In genomic region chrX:154428176-154429171, GRCh38 we compare ENCODE assay signal across 8 cellular contexts. TPM values are rescaled to one million over a fixed set of nuclear protein-coding genes. Genes with fewer than 3 reads are reported as not detected.
A peak's percentile ranks its signal among the peaks of the same experiment; 100 is the strongest.
DNase-seq lines count a peak whose midpoint lies in the region; ATAC-seq and TF ChIP-seq lines count a peak whose summit lies in the region.

A gene with protein sequence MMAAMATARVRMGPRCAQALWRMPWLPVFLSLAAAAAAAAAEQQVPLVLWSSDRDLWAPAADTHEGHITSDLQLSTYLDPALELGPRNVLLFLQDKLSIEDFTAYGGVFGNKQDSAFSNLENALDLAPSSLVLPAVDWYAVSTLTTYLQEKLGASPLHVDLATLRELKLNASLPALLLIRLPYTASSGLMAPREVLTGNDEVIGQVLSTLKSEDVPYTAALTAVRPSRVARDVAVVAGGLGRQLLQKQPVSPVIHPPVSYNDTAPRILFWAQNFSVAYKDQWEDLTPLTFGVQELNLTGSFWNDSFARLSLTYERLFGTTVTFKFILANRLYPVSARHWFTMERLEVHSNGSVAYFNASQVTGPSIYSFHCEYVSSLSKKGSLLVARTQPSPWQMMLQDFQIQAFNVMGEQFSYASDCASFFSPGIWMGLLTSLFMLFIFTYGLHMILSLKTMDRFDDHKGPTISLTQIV (plus strand): TSS chrX:154428677. CDS start chrX:154428693, 16 bp downstream.

- TF ChIP-seq CTCF in right lobe of liver (IDR thresholded peaks at IDR 0.05) = no peak

- H4K20me1 ChIP-seq in BLaER1 treated with 17β-estradiol and CSF1 and Interleukin-3, amounts not matched to agents 10 nM and 100 nM = peaks cover 0 to 29% (median 12%) of the 10 kb centered on the region in 11 experiments; a peak in 13 of 22 replicates

- H3K9me3 ChIP-seq in BLaER1 treated with 17β-estradiol and CSF1 and Interleukin-3, amounts not matched to agents 10 nM and 100 nM (replicated peaks in 1 of 11) = peaks cover 0 to 25% (median 19%) of the 10 kb centered on the region in 11 experiments; a peak in 16 of 22 replicates
- H3K9me3 ChIP-seq in right lobe of liver = no peaks in the 10 kb centered on the region

- DNase-seq in NCI-H748 treated with DMSO at 0.1 percent for 48 hours (lab: John Stamatoyannopoulos, UW) (peak; percentile 83), dermis microvascular lymphatic vessel endothelial cell (ENCODE audit: low read depth in 2 of 2) (peak; percentile 85 to 96), right lobe of liver (peak; percentile 92 to 95 (median 93))
- peak; percentile 86 to 90 for DNase-seq in activated CD4-positive, alpha-beta T cell treated with anti-CD3 and anti-CD28 coated beads, Interleukin-2, amount 50 U/mL, for 48 hours
- peak; percentile 81 to 84 for DNase-seq in stimulated activated CD4-positive, alpha-beta T cell treated with anti-CD3 and anti-CD28 coated beads, Interleukin-4, amount 100 ng/mL, for 4 hours

- H3K4me1 ChIP-seq in BLaER1 treated with 17β-estradiol and CSF1 and Interleukin-3, amounts not matched to agents 10 nM and 100 nM = peaks cover 20 to 62% (median 47%) of the 10 kb centered on the region in 10 experiments
- H3K4me1 ChIP-seq in right lobe of liver = peaks cover 0 to 11% (median 0%) of the 10 kb centered on the region in 4 donors

- intact Hi-C loops in right lobe of liver (cut with DNase I) = no loop called here

- ATAC-seq in GM19328 (IDR thresholded peaks at IDR 0.05; ENCODE audit: unreplicated experiment) = peak; percentile 92
- ATAC-seq in HG03520 (IDR thresholded peaks at IDR 0.05; ENCODE audit: unreplicated experiment) = peak; percentile 97
- peak; percentile 96 to 99 (median 98) for ATAC-seq in right lobe of liver

- H3K4me2 ChIP-seq in BLaER1 treated with 17β-estradiol and CSF1 and Interleukin-3, amounts not matched to agents 10 nM and 100 nM = peak within 1 kb of the TSS; percentile 64 to 88 (median 75)

- H3K4me3 ChIP-seq in BLaER1 treated with 17β-estradiol and CSF1 and Interleukin-3, amounts not matched to agents 10 nM and 100 nM = peak within 1 kb of the TSS; percentile 68 to 86 (median 76)
- H3K4me3 ChIP-seq in right lobe of liver = peak within 1 kb of the TSS; percentile 69 to 74 (median 73)

- peak within 1 kb of the TSS; percentile 50 to 84 (median 79) for H3K27ac ChIP-seq in BLaER1 treated with 17β-estradiol and CSF1 and Interleukin-3, amounts not matched to agents 10 nM and 100 nM
- peak within 1 kb of the TSS; percentile 44 to 76 (median 59) for H3K27ac ChIP-seq in right lobe of liver

- TF ChIP-seq POLR2A in right lobe of liver (IDR thresholded peaks at IDR 0.05) = peak; percentile 41

- peaks cover 0 to 48% (median 22%) of the 10 kb centered on the region in 11 experiments; a peak in 15 of 22 replicates for H3K27me3 ChIP-seq in BLaER1 treated with 17β-estradiol and CSF1 and Interleukin-3, amounts not matched to agents 10 nM and 100 nM
- H3K27me3 ChIP-seq in right lobe of liver = no peaks in the 10 kb centered on the region

- 38% methylated on average over 29 of the region's 87 CpGs for WGBS in right lobe of liver (ENCODE audit: insufficient coverage, low coverage, low lambda C conversion rate, missing lambda C conversion rate)

- peak within 1 kb of the TSS; percentile 75 to 87 (median 84) for H3K9ac ChIP-seq in BLaER1 treated with 17β-estradiol and CSF1 and Interleukin-3, amounts not matched to agents 10 nM and 100 nM

- peaks cover 9 to 20% (median 18%) of the 10 kb centered on the region in 11 experiments; a peak in 19 of 22 replicates for H3K36me3 ChIP-seq in BLaER1 treated with 17β-estradiol and CSF1 and Interleukin-3, amounts not matched to agents 10 nM and 100 nM
- no peaks in the 10 kb centered on the region for H3K36me3 ChIP-seq in right lobe of liver

RNA-seq across cellular contexts. Expression of the gene that starts here (rescaled TPM):
- total RNA-seq in dermis microvascular lymphatic vessel endothelial cell (58.0 and 105 TPM in 2 replicates), right lobe of liver (10 to 100 TPM; 26.5 to 41.4 (median 32.4) TPM)

Comparison
In these comparisons a context has a peak if more than half of its experiments do, and no peak if none do; other contexts are left out.
1. Peak in every context shown above with its lines: DNase-seq, ATAC-seq, H3K4me3 ChIP-seq and H3K27ac ChIP-seq.